In genomic region chr7:93402944-93403343, GRCh38 we compare ENCODE assay signal across 29 cellular contexts.
"Had no signal": no experiment of that assay in that cellular context is flagged by ENCODE, and none has a peak within 500 bp of the region (broad histone marks: within the 10 kb centered on the region; RNA-seq: fewer than 3 reads in every experiment).

No MANE protein-coding gene starts in this region.

- H3K27ac ChIP-seq: adrenal gland, body of pancreas, colonic mucosa, epithelial cell of prostate, esophagus squamous epithelium, heart left ventricle had no signal

- H3K9me3 ChIP-seq: body of pancreas, colonic mucosa had no signal

- H3K4me1 ChIP-seq: adrenal gland, body of pancreas, colonic mucosa, esophagus squamous epithelium, heart left ventricle had no signal

- FAIRE-seq: endometrium, endothelial cell of umbilical vein, frontal cortex had no signal

- ATAC-seq: activated CD4-positive, alpha-beta T cell treated with anti-CD3 and anti-CD28 coated beads for 36 hours; activated CD8-positive, alpha-beta memory T cell treated with anti-CD3 and anti-CD28 coated beads, Interleukin-2, amount 10 ng/mL, durations not matched to agents 7 days and 5 days; activated CD8-positive, alpha-beta T cell treated with anti-CD3 and anti-CD28 coated beads, Interleukin-2, amount 10 ng/mL, durations not matched to agents 7 days and 5 days; activated naive CD8-positive, alpha-beta T cell treated with anti-CD3 and anti-CD28 coated beads, Interleukin-2, amount 50 U/mL, for 24 hours; body of pancreas; heart left ventricle had no signal

- H3K4me3 ChIP-seq: adrenal gland, body of pancreas, colonic mucosa, esophagus squamous epithelium, heart left ventricle had no signal

- DNase-seq: activated CD4-positive, alpha-beta memory T cell treated with anti-CD3 and anti-CD28 coated beads for 36 hours; activated CD4-positive, alpha-beta T cell treated with anti-CD3 and anti-CD28 coated beads for 36 hours; activated CD4-positive, alpha-beta T cell treated with anti-CD3 and anti-CD28 coated beads, Interleukin-2, amount 10 ng/mL, durations not matched to agents 24 days and 14 days; activated CD4-positive, CD25-positive, alpha-beta regulatory T cell; activated CD4-positive, CD25-positive, alpha-beta regulatory T cell treated with anti-CD3 and anti-CD28 coated beads, Interleukin-2, amount 50 U/mL, for 72 hours; activated CD8-positive, alpha-beta memory T cell treated with anti-CD3 and anti-CD28 coated beads, Interleukin-2, amount 10 ng/mL, durations not matched to agents 7 days and 5 days; activated CD8-positive, alpha-beta memory T cell treated with anti-CD3 and anti-CD28 coated beads, Interleukin-2, amount 50 U/mL, for 4 hours; activated CD8-positive, alpha-beta T cell treated with anti-CD3 and anti-CD28 coated beads, Interleukin-2, amount 10 ng/mL, durations not matched to agents 7 days and 5 days; activated effector memory CD4-positive, alpha-beta T cell treated with anti-CD3 and anti-CD28 coated beads, Interleukin-2, amount 50 U/mL, for 16 hours; activated naive CD4-positive, alpha-beta T cell treated with anti-CD3 and anti-CD28 coated beads for 36 hours; activated naive CD8-positive, alpha-beta T cell treated with anti-CD3 and anti-CD28 coated beads for 36 hours; activated naive CD8-positive, alpha-beta T cell treated with anti-CD3 and anti-CD28 coated beads, Interleukin-2, amount 50 U/mL, for 24 hours; activated T-cell treated with anti-CD3 and anti-CD28 coated beads, Interleukin-2, amount 50 U/mL, for 1 hour; activated T-cell treated with anti-CD3 and anti-CD28 coated beads, Interleukin-2, amount 50 U/mL, for 48 hours; adrenal gland; amygdala; aorta; body of pancreas; caudate nucleus; colonic mucosa; effector CD8-positive, alpha-beta T cell; esophagus squamous epithelium; foreskin fibroblast; heart left ventricle; hypothalamus had no signal

- H3K27me3 ChIP-seq: body of pancreas, colonic mucosa, esophagus squamous epithelium, heart left ventricle had no signal

- H3K36me3 ChIP-seq: adrenal gland, colonic mucosa, esophagus squamous epithelium, heart left ventricle had no signal
